Comparison of ENCODE assay signal across 10 cellular contexts in the genomic region with DNA sequence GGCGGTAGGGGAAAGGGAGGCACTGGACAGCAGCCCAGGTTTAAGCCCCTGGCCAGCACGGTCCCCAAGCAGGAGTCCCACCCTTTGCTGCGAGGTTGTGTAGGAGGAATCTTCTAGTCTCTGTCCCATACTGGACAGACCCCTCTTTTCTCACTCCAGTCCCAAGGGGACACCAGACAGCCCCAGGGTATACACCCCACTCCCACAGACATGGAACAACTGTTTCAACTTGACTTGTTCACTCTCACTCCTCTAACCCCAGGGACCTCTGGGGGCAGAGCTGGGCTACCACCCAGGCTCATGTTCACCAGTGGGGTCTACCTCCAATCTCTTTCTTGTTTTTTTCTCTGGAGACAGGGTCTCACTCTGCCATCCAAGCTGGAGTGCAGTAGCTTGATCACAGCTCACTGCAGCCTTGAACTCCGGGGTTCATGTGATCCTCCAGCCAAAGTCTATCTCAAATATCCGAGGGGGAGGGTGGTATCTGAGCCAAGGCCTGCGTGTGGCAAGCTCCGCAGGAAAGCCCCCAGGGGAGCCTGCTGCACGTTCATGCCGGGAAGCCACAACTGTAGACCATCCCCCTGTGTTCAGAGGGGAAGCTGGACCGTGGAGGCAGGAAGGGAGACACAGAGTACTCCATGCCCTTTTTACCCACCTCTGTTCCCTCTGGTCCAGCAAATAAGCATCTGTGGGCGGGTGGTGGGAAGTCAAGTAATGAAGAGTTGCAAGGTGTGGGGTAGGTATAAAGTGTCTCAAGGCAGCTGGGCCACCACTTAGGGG. TPM values are rescaled to one million over a fixed set of nuclear protein-coding genes. Genes with fewer than 3 reads are reported as not detected.
DNase-seq lines count a peak whose midpoint lies in the region; ATAC-seq and TF ChIP-seq lines count a peak whose summit lies in the region.
"Had no signal": no experiment of that assay in that cellular context is flagged by ENCODE, and none has a peak within 500 bp of the region (broad histone marks: within the 10 kb centered on the region; RNA-seq: fewer than 3 reads in every experiment).

No MANE protein-coding gene starts in this region.

- H3K27ac Mint-ChIP-seq in activated CD4-positive, alpha-beta T cell treated with anti-CD3 and anti-CD28 coated beads, Interleukin-2, amount 10 ng/mL, durations not matched to agents 24 days and 14 days: peak overlapping the region; percentile 58
- H3K27ac Mint-ChIP-seq in T-helper 17 cell: peak overlapping the region; percentile 96
- no peak overlapping the region for H3K27ac Mint-ChIP-seq in stimulated activated effector memory CD8-positive, alpha-beta T cell treated with anti-CD3 and anti-CD28 coated beads, Interleukin-12 subunit alpha, Interleukin-12 subunit beta, amount 100 ng/mL, for 72 hours

- H3K27ac ChIP-seq in left ventricle myocardium inferior (replicated peaks): peak overlapping the region; percentile 99
- H3K27ac ChIP-seq: prostate gland, tibial artery had no signal

- H3K36me3 Mint-ChIP-seq in activated CD4-positive, alpha-beta T cell treated with anti-CD3 and anti-CD28 coated beads, Interleukin-2, amount 10 ng/mL, durations not matched to agents 24 days and 14 days (ENCODE audit: low read depth): peaks cover 24% of the 10 kb centered on the region
- H3K36me3 Mint-ChIP-seq in T-helper 17 cell (ENCODE audit: low read depth): no peaks in the 10 kb centered on the region
- peaks cover 45% of the 10 kb centered on the region for H3K36me3 Mint-ChIP-seq in stimulated activated effector memory CD8-positive, alpha-beta T cell treated with anti-CD3 and anti-CD28 coated beads, Interleukin-12 subunit alpha, Interleukin-12 subunit beta, amount 100 ng/mL, for 72 hours

- H3K36me3 ChIP-seq in left ventricle myocardium inferior: peaks cover 44% of the 10 kb centered on the region
- H3K36me3 ChIP-seq: prostate gland had no signal

- H3K27me3 ChIP-seq in left ventricle myocardium inferior (ENCODE audit: low read depth): no peaks in the 10 kb centered on the region
- H3K27me3 ChIP-seq: tibial artery had no signal

- intact Hi-C loops in activated CD4-positive, alpha-beta T cell treated with anti-CD3 and anti-CD28 coated beads, Interleukin-2, amount 10 ng/mL, durations not matched to agents 24 days and 14 days (cut with micrococcal nuclease): loop anchor here (2.0 to 5.0 kb wide), 2 partner anchors 67 to 349 kb away; a partner anchor contains a TSS
- intact Hi-C loops in left ventricle myocardium inferior (cut with micrococcal nuclease): no loop called here

- no peak for DNase-seq in activated CD4-positive, alpha-beta T cell treated with anti-CD3 and anti-CD28 coated beads, Interleukin-2, amount 10 ng/mL, durations not matched to agents 24 days and 14 days
- no peak for DNase-seq in activated CD4-positive, alpha-beta T cell treated with anti-CD3 and anti-CD28 coated beads for 48 hours
- no peak for DNase-seq in T-helper 17 cell
- no peak for DNase-seq in left ventricle myocardium inferior
- DNase-seq in stimulated activated effector memory CD8-positive, alpha-beta T cell treated with anti-CD3 and anti-CD28 coated beads, Interleukin-12 subunit alpha, Interleukin-12 subunit beta, amount 100 ng/mL, for 72 hours (ENCODE audit: low spot score in 2 of 2): no peak
- DNase-seq in GM19240 (ENCODE audit: insufficient read length, low spot score): no peak

- peak overlapping the region; percentile 97 for H3K4me3 ChIP-seq in left ventricle myocardium inferior
- H3K4me3 ChIP-seq: prostate gland had no signal

- peaks cover 52% of the 10 kb centered on the region for H3K4me1 ChIP-seq in left ventricle myocardium inferior

- H3K27me3 Mint-ChIP-seq in activated CD4-positive, alpha-beta T cell treated with anti-CD3 and anti-CD28 coated beads, Interleukin-2, amount 10 ng/mL, durations not matched to agents 24 days and 14 days: no peaks in the 10 kb centered on the region
- no peaks in the 10 kb centered on the region for H3K27me3 Mint-ChIP-seq in T-helper 17 cell

- ATAC-seq in T-helper 17 cell (no peak), GM18867 (IDR thresholded peaks at IDR 0.05; ENCODE audit: unreplicated experiment) (no peak), GM19397 (IDR thresholded peaks at IDR 0.05; ENCODE audit: unreplicated experiment) (no peak)
- ATAC-seq in stimulated activated effector memory CD8-positive, alpha-beta T cell treated with anti-CD3 and anti-CD28 coated beads, Interleukin-12 subunit alpha, Interleukin-12 subunit beta, amount 100 ng/mL, for 72 hours: no peak

- peak overlapping the region; percentile 99 for H3K4me3 Mint-ChIP-seq in activated CD4-positive, alpha-beta T cell treated with anti-CD3 and anti-CD28 coated beads, Interleukin-2, amount 10 ng/mL, durations not matched to agents 24 days and 14 days
- peak overlapping the region; percentile 99 for H3K4me3 Mint-ChIP-seq in T-helper 17 cell
- peak overlapping the region; percentile 98 for H3K4me3 Mint-ChIP-seq in stimulated activated effector memory CD8-positive, alpha-beta T cell treated with anti-CD3 and anti-CD28 coated beads, Interleukin-12 subunit alpha, Interleukin-12 subunit beta, amount 100 ng/mL, for 72 hours

- H3K9me3 ChIP-seq in T-helper 17 cell (ENCODE audit: control insufficient read depth, low read length, poor library complexity, severe bottlenecking): no peaks in the 10 kb centered on the region
- no peaks in the 10 kb centered on the region for H3K9me3 ChIP-seq in left ventricle myocardium inferior (replicated peaks)
- H3K9me3 ChIP-seq: prostate gland, tibial artery had no signal

- H3K4me1 Mint-ChIP-seq in activated CD4-positive, alpha-beta T cell treated with anti-CD3 and anti-CD28 coated beads, Interleukin-2, amount 10 ng/mL, durations not matched to agents 24 days and 14 days: peaks cover 29% of the 10 kb centered on the region
- H3K4me1 Mint-ChIP-seq in T-helper 17 cell: peaks cover 27% of the 10 kb centered on the region
- H3K4me1 Mint-ChIP-seq in stimulated activated effector memory CD8-positive, alpha-beta T cell treated with anti-CD3 and anti-CD28 coated beads, Interleukin-12 subunit alpha, Interleukin-12 subunit beta, amount 100 ng/mL, for 72 hours: peaks cover 43% of the 10 kb centered on the region

- H3K9me3 Mint-ChIP-seq in activated CD4-positive, alpha-beta T cell treated with anti-CD3 and anti-CD28 coated beads, Interleukin-2, amount 10 ng/mL, durations not matched to agents 24 days and 14 days: no peaks in the 10 kb centered on the region
- no peaks in the 10 kb centered on the region for H3K9me3 Mint-ChIP-seq in stimulated activated effector memory CD8-positive, alpha-beta T cell treated with anti-CD3 and anti-CD28 coated beads, Interleukin-12 subunit alpha, Interleukin-12 subunit beta, amount 100 ng/mL, for 72 hours

- TF ChIP-seq CTCF in left ventricle myocardium inferior (IDR thresholded peaks at IDR 0.05; ENCODE audit: borderline replicate concordance): no peak

RNA-seq across cellular contexts. Expression of a gene that starts 1.8 kb away (rescaled TPM):
- total RNA-seq in activated CD4-positive, alpha-beta T cell treated with anti-CD3 and anti-CD28 coated beads, Interleukin-2, amount 10 ng/mL, durations not matched to agents 24 days and 14 days: 84.6 and 89.8 TPM in 2 replicates
- total RNA-seq in T-helper 17 cell (10 to 100 TPM; 46.4 to 58.2 TPM), left ventricle myocardium inferior (141 TPM)

RNA-seq across cellular contexts. Expression of a gene that starts 23.5 kb away (rescaled TPM):
- total RNA-seq in activated CD4-positive, alpha-beta T cell treated with anti-CD3 and anti-CD28 coated beads, Interleukin-2, amount 10 ng/mL, durations not matched to agents 24 days and 14 days: not detected in 2 replicates
- total RNA-seq in T-helper 17 cell (1 to 10 TPM in 1 of 2 donors, not detected in 1; 9.3 TPM), left ventricle myocardium inferior (not detected)

RNA-seq across cellular contexts. Expression of a gene that starts 34.3 kb away (rescaled TPM):
- 89.3 and 91.4 TPM in 2 replicates for total RNA-seq in activated CD4-positive, alpha-beta T cell treated with anti-CD3 and anti-CD28 coated beads, Interleukin-2, amount 10 ng/mL, durations not matched to agents 24 days and 14 days
- total RNA-seq in T-helper 17 cell (10 to 100 TPM; 71.0 to 87.9 TPM), left ventricle myocardium inferior (52.5 TPM)

RNA-seq across cellular contexts. Expression of a gene that starts 57.7 kb away (rescaled TPM):
- total RNA-seq in activated CD4-positive, alpha-beta T cell treated with anti-CD3 and anti-CD28 coated beads, Interleukin-2, amount 10 ng/mL, durations not matched to agents 24 days and 14 days: 12.2 and 14.0 TPM in 2 replicates
- 10 to 100 TPM; 16.3 to 20.4 TPM for total RNA-seq in T-helper 17 cell
- 5.4 TPM for total RNA-seq in left ventricle myocardium inferior

RNA-seq across cellular contexts. Expression of a gene that starts 58.6 kb away (rescaled TPM):
- 9.6 and 11.1 TPM in 2 replicates for total RNA-seq in activated CD4-positive, alpha-beta T cell treated with anti-CD3 and anti-CD28 coated beads, Interleukin-2, amount 10 ng/mL, durations not matched to agents 24 days and 14 days
- 10 to 100 TPM; 11.6 to 15.2 TPM for total RNA-seq in T-helper 17 cell
- total RNA-seq in left ventricle myocardium inferior: 7.9 TPM
